ENCODE assay signal across 8 cellular contexts in genomic region chr5:116557669-116558271, GRCh38. TPM values are rescaled to one million over a fixed set of nuclear protein-coding genes. Genes with fewer than 3 reads are reported as not detected.
DNase-seq lines count a peak whose midpoint lies in the region; ATAC-seq and TF ChIP-seq lines count a peak whose summit lies in the region.
"Had no signal": no experiment of that assay in that cellular context is flagged by ENCODE, and none has a peak within 500 bp of the region (broad histone marks: within the 10 kb centered on the region; RNA-seq: fewer than 3 reads in every experiment).

No MANE protein-coding gene starts in this region.

- no peaks in the 10 kb centered on the region for H3K27me3 Mint-ChIP-seq in nephron progenitor cell (ENCODE audit: low read depth, poor library complexity)
- H3K27me3 Mint-ChIP-seq in effector memory CD8-positive, alpha-beta T cell: peaks cover 0 to 16% of the 10 kb centered on the region in 2 donors

- peaks cover 37% of the 10 kb centered on the region for H3K4me1 Mint-ChIP-seq in nephron progenitor cell
- H3K4me1 Mint-ChIP-seq in effector memory CD8-positive, alpha-beta T cell (ENCODE audit: low read depth in 2 of 2): peaks cover 0 to 4% of the 10 kb centered on the region in 2 donors

- H3K9me3 Mint-ChIP-seq in nephron progenitor cell: peaks cover 6% of the 10 kb centered on the region
- no peaks in the 10 kb centered on the region for H3K9me3 Mint-ChIP-seq in effector memory CD8-positive, alpha-beta T cell
- H3K9me3 Mint-ChIP-seq: T-helper 1 cell treated with Interleukin-12 subunit alpha and Interleukin-12 subunit beta and Interleukin-4 antibody, amounts not matched to agents 30 μg/mL and 1 μg/mL, for 36 hours had no signal

- H3K27ac ChIP-seq in breast epithelium: no peak overlapping the region
- H3K27ac ChIP-seq in vagina: no peak overlapping the region

- in situ Hi-C loops in GM13976 (cut with MboI; ENCODE audit: low sequenced_read_pairs, unreplicated experiment): no loop called here
- in situ Hi-C loops in KBM-7 (cut with MboI; ENCODE audit: low pct_unique_long_range_greater_than_20kb, low sequenced_read_pairs): no loop called here

- H3K27me3 ChIP-seq in breast epithelium (no peaks in the 10 kb centered on the region), vagina (no peaks in the 10 kb centered on the region)

- intact Hi-C loops in breast epithelium (cut with DNase I; ENCODE audit: low total_unique reads): loop anchor here (10.0 kb wide), 1 partner anchor 1373 kb away; no protein-coding TSS in a partner anchor
- intact Hi-C loops in vagina (cut with DNase I): no loop called here

- H3K4me1 ChIP-seq in breast epithelium (no peaks in the 10 kb centered on the region), vagina (peaks cover 20% of the 10 kb centered on the region)

- H3K4me3 ChIP-seq in breast epithelium (no peak overlapping the region), vagina (no peak overlapping the region)

- TF ChIP-seq POLR2A in breast epithelium (IDR thresholded peaks at IDR 0.05) (no peak), vagina (IDR thresholded peaks at IDR 0.05) (no peak)

- peak; percentile 29 for DNase-seq in GM13976 (ENCODE audit: low spot score)
- peak; percentile 27 for DNase-seq in KBM-7
- no peak for DNase-seq in breast epithelium (ENCODE audit: low spot score in 2 of 2)
- no peak for DNase-seq in nephron progenitor cell
- DNase-seq in effector memory CD8-positive, alpha-beta T cell: no peak
- no peak for DNase-seq in vagina (ENCODE audit: extremely low spot score in 2 of 2)

- H3K4me3 Mint-ChIP-seq in nephron progenitor cell: no peak overlapping the region
- no peak overlapping the region for H3K4me3 Mint-ChIP-seq in effector memory CD8-positive, alpha-beta T cell
- H3K4me3 Mint-ChIP-seq: T-helper 1 cell treated with Interleukin-12 subunit alpha and Interleukin-12 subunit beta and Interleukin-4 antibody, amounts not matched to agents 30 μg/mL and 1 μg/mL, for 36 hours had no signal

- TF ChIP-seq CTCF in GM13976 (IDR thresholded peaks at IDR 0.05; ENCODE audit: borderline replicate concordance, control extremely low read depth, extremely low read depth, insufficient read depth, missing control alignments) (peak; percentile 33), breast epithelium (IDR thresholded peaks at IDR 0.05) (peak; percentile 21 to 37 (median 36)), nephron progenitor cell (IDR thresholded peaks at IDR 0.05) (peak; percentile 51), vagina (IDR thresholded peaks at IDR 0.05) (peak in 1 of 3 experiments; percentile 40)

- no peak for ATAC-seq in effector memory CD8-positive, alpha-beta T cell (replicated peaks)
- ATAC-seq in HG02763 (IDR thresholded peaks at IDR 0.05; ENCODE audit: unreplicated experiment): no peak

- H3K36me3 Mint-ChIP-seq in nephron progenitor cell (ENCODE audit: low read depth): peaks cover 24% of the 10 kb centered on the region
- H3K36me3 Mint-ChIP-seq in effector memory CD8-positive, alpha-beta T cell (ENCODE audit: insufficient read depth): no peaks in the 10 kb centered on the region

- H3K9me3 ChIP-seq in breast epithelium: no peaks in the 10 kb centered on the region
- no peaks in the 10 kb centered on the region for H3K9me3 ChIP-seq in vagina

- H3K36me3 ChIP-seq in breast epithelium: no peaks in the 10 kb centered on the region
- H3K36me3 ChIP-seq in vagina: no peaks in the 10 kb centered on the region

- no peak overlapping the region for H3K27ac Mint-ChIP-seq in nephron progenitor cell
- no peak overlapping the region for H3K27ac Mint-ChIP-seq in effector memory CD8-positive, alpha-beta T cell
- H3K27ac Mint-ChIP-seq: T-helper 1 cell treated with Interleukin-12 subunit alpha and Interleukin-12 subunit beta and Interleukin-4 antibody, amounts not matched to agents 30 μg/mL and 1 μg/mL, for 36 hours had no signal

RNA-seq across cellular contexts. Expression of gene SEMA6A, which starts 16.9 kb away (rescaled TPM):
- 10 to 100 TPM; 33.9 to 40.3 (median 35.6) TPM for total RNA-seq in breast epithelium
- total RNA-seq in vagina: 28.7 TPM

Comparison
In these comparisons a context has a peak if more than half of its experiments do, and no peak if none do; other contexts are left out.
1. DNase-seq: peak in GM13976 (single experiment) and KBM-7 (single experiment); none in breast epithelium (0 of 2), nephron progenitor cell (single experiment), effector memory CD8-positive, alpha-beta T cell (0 of 3) and vagina (0 of 2).